In genomic region chr1:59136541-59137335, GRCh38 we compare ENCODE assay signal across 14 cellular contexts.
DNase-seq lines count a peak whose midpoint lies in the region; ATAC-seq and TF ChIP-seq lines count a peak whose summit lies in the region.
"Had no signal": no experiment of that assay in that cellular context is flagged by ENCODE, and none has a peak within 500 bp of the region (broad histone marks: within the 10 kb centered on the region; RNA-seq: fewer than 3 reads in every experiment).

No MANE protein-coding gene starts in this region.

- intact Hi-C loops in Calu3 (cut with micrococcal nuclease; ENCODE audit: unreplicated experiment) = no loop called here

- peaks cover 4% of the 10 kb centered on the region for H3K9me3 Mint-ChIP-seq in Calu3 (ENCODE audit: low read depth, unreplicated experiment)
- H3K9me3 Mint-ChIP-seq: CD4-positive, CD25-positive, alpha-beta regulatory T cell; neural crest cell had no signal

- no peaks in the 10 kb centered on the region for H3K27me3 ChIP-seq in osteoblast (ENCODE audit: insufficient read depth, low read length)

- peaks cover 34% of the 10 kb centered on the region for H3K4me1 ChIP-seq in osteoblast (ENCODE audit: insufficient read depth, low read length)

- peak overlapping the region; percentile 81 for H3K27ac ChIP-seq in osteoblast (ENCODE audit: low read depth, low read length)

- TF ChIP-seq CTCF in Calu3 (IDR thresholded peaks at IDR 0.05; ENCODE audit: unreplicated experiment) = no peak
- TF ChIP-seq CTCF in osteoblast (IDR thresholded peaks at IDR 0.05; ENCODE audit: extremely low read depth, low read depth, low read length) = no peak

- no peaks in the 10 kb centered on the region for H3K9me3 ChIP-seq in osteoblast (ENCODE audit: low read depth, low read length)

- no peaks in the 10 kb centered on the region for H3K36me3 ChIP-seq in osteoblast (ENCODE audit: insufficient read depth, low read length)

- BruUV-seq in Calu3 (replicated peaks; lab: Mats Ljungman, UMichigan) = no TSS peak

- no peaks in the 10 kb centered on the region for H3K79me2 ChIP-seq in osteoblast (ENCODE audit: insufficient read depth, low read length)

- peaks cover 5% of the 10 kb centered on the region for H3K36me3 Mint-ChIP-seq in Calu3 (ENCODE audit: insufficient read depth, unreplicated experiment)
- H3K36me3 Mint-ChIP-seq: activated naive CD8-positive, alpha-beta T cell; CD4-positive, CD25-positive, alpha-beta regulatory T cell had no signal

- CTCF ChIA-PET in Calu3 (lab: Charles Lee) = interaction anchor here (0.6 kb wide), 1 partner anchor 669 kb away, joined by 4 read pairs; no protein-coding TSS in a partner anchor

- H3K4me2 ChIP-seq in osteoblast (ENCODE audit: insufficient read depth, low read length) = no peak overlapping the region

- peak; percentile 24 for DNase-seq in Calu3
- DNase-seq in NOMO-1 (lab: John Stamatoyannopoulos, UW; ENCODE audit: unreplicated experiment in 2 of 2) = peak; percentile 44 to 52
- DNase-seq in dermis blood vessel endothelial cell = peak; percentile 51
- DNase-seq in osteoblast (ENCODE audit: insufficient read length, low spot score, missing footprints) = no peak
- no peak for DNase-seq in kidney glomerular epithelial cell (lab: John Stamatoyannopoulos, UW)
- DNase-seq in hepatic stellate cell (ENCODE audit: low spot score) = no peak
- no peak for DNase-seq in stimulated activated naive CD4-positive, alpha-beta T cell treated with Interleukin-2 at 50 U/mL for 16 hours (lab: John Stamatoyannopoulos, UW)
- DNase-seq: CD4-positive, CD25-positive, alpha-beta regulatory T cell; glutamatergic neuron; NCI-H1436 treated with DMSO at 0.1 percent for 48 hours; T-helper 9 cell had no signal

- peaks cover 79% of the 10 kb centered on the region for H3K4me1 Mint-ChIP-seq in Calu3 (ENCODE audit: low read depth, unreplicated experiment)

- no peak overlapping the region for H2AFZ ChIP-seq in osteoblast (ENCODE audit: low read length)

- ATAC-seq in HG03045 (IDR thresholded peaks at IDR 0.05; ENCODE audit: unreplicated experiment) = no peak

- no peak overlapping the region for H3K4me3 ChIP-seq in osteoblast (ENCODE audit: insufficient read depth, low read length)

- H3K27ac Mint-ChIP-seq in Calu3 (ENCODE audit: unreplicated experiment) = no peak overlapping the region
- H3K27ac Mint-ChIP-seq: activated naive CD8-positive, alpha-beta T cell; CD4-positive, CD25-positive, alpha-beta regulatory T cell had no signal

- no peak overlapping the region for H3K4me3 Mint-ChIP-seq in Calu3 (ENCODE audit: low read depth, unreplicated experiment)
- H3K4me3 Mint-ChIP-seq: activated naive CD8-positive, alpha-beta T cell; CD4-positive, CD25-positive, alpha-beta regulatory T cell; neural crest cell had no signal

- no peaks in the 10 kb centered on the region for H4K20me1 ChIP-seq in osteoblast (ENCODE audit: insufficient read depth, low read length)

- H3K27me3 Mint-ChIP-seq in Calu3 (ENCODE audit: unreplicated experiment) = no peaks in the 10 kb centered on the region
- H3K27me3 Mint-ChIP-seq: activated naive CD8-positive, alpha-beta T cell had no signal

Comparison
In these comparisons a context has a peak if more than half of its experiments do, and no peak if none do; other contexts are left out.
1. DNase-seq: peak in Calu3 (single experiment), NOMO-1 (2 of 2) and dermis blood vessel endothelial cell (single experiment); none in osteoblast (single experiment), kidney glomerular epithelial cell (single experiment), hepatic stellate cell (single experiment) and stimulated activated naive CD4-positive, alpha-beta T cell treated with Interleukin-2 at 50 U/mL for 16 hours (single experiment).